ENCODE assay signal across 23 cellular contexts in genomic region chrX:69082055-69082752, GRCh38.
"Had no signal": no experiment of that assay in that cellular context is flagged by ENCODE, and none has a peak within 500 bp of the region (broad histone marks: within the 10 kb centered on the region; RNA-seq: fewer than 3 reads in every experiment).

No MANE protein-coding gene starts in this region.

- DNase-seq: activated CD4-positive, alpha-beta T cell treated with anti-CD3 and anti-CD28 coated beads, Interleukin-2, amount 10 ng/mL, durations not matched to agents 7 days and 5 days; activated CD8-positive, alpha-beta T cell treated with anti-CD3 and anti-CD28 coated beads, Interleukin-2, amount 10 ng/mL, durations not matched to agents 7 days and 5 days; activated effector memory CD4-positive, alpha-beta T cell treated with Interleukin-2 at 50 U/mL for 16 hours; activated naive CD4-positive, alpha-beta T cell treated with anti-CD3 and anti-CD28 coated beads, Interleukin-2, amount 10 ng/mL, durations not matched to agents 7 days and 5 days; activated naive CD8-positive, alpha-beta T cell treated with anti-CD3 and anti-CD28 coated beads, Interleukin-2, amount 50 U/mL, for 24 hours; activated T-cell treated with anti-CD3 and anti-CD28 coated beads, Interleukin-2, amount 50 U/mL, for 4 hours; erythroblast; gastrocnemius medialis; occipital lobe; right cardiac atrium; small intestine; stimulated activated CD4-positive, alpha-beta T cell treated with anti-CD3 and anti-CD28 coated beads, Interleukin-4, amount 100 ng/mL, for 24 hours; T-helper 1 cell; T-helper 9 cell; upper lobe of right lung had no signal

- H3K27me3 Mint-ChIP-seq: activated CD4-positive, alpha-beta T cell treated with anti-CD3 and anti-CD28 coated beads, Interleukin-2, amount 10 ng/mL, durations not matched to agents 7 days and 5 days; activated naive CD4-positive, alpha-beta T cell treated with anti-CD3 and anti-CD28 coated beads, Interleukin-2, amount 10 ng/mL, durations not matched to agents 7 days and 5 days; activated naive CD8-positive, alpha-beta T cell treated with anti-CD3 and anti-CD28 coated beads, Interleukin-2, amount 50 U/mL, for 24 hours; central memory CD8-positive, alpha-beta T cell had no signal

- H3K4me3 ChIP-seq: ascending aorta, coronary artery, gastrocnemius medialis, psoas muscle, testis, upper lobe of right lung had no signal

- H3K9me3 Mint-ChIP-seq: activated CD4-positive, alpha-beta T cell treated with anti-CD3 and anti-CD28 coated beads, Interleukin-2, amount 10 ng/mL, durations not matched to agents 7 days and 5 days; activated naive CD4-positive, alpha-beta T cell treated with anti-CD3 and anti-CD28 coated beads, Interleukin-2, amount 10 ng/mL, durations not matched to agents 7 days and 5 days; activated naive CD8-positive, alpha-beta T cell treated with anti-CD3 and anti-CD28 coated beads, Interleukin-2, amount 50 U/mL, for 24 hours; activated T-cell treated with anti-CD3 and anti-CD28 coated beads, Interleukin-2, amount 50 U/mL, for 4 hours; central memory CD8-positive, alpha-beta T cell; natural killer cell treated with Interleukin-12 subunit alpha and Interleukin-12 subunit beta and Interleukin-15 and Interleukin-18, amount 100 ng/mL, for 72 hours; stimulated activated memory B cell treated with anti-CD40 and anti-IgM and Interleukin-4, amounts not matched to agents 10 μg/mL and 1 μg/mL and 100 μg/mL, for 72 hours had no signal

- H3K4me1 ChIP-seq: ascending aorta, gastrocnemius medialis, psoas muscle, testis, upper lobe of right lung had no signal

- H3K36me3 ChIP-seq: ascending aorta, gastrocnemius medialis, upper lobe of right lung had no signal

- H3K27ac ChIP-seq: ascending aorta, coronary artery, gastrocnemius medialis, psoas muscle, testis, upper lobe of right lung had no signal

- H3K4me3 Mint-ChIP-seq: activated CD4-positive, alpha-beta T cell treated with anti-CD3 and anti-CD28 coated beads, Interleukin-2, amount 10 ng/mL, durations not matched to agents 7 days and 5 days; activated CD8-positive, alpha-beta T cell treated with anti-CD3 and anti-CD28 coated beads, Interleukin-2, amount 10 ng/mL, durations not matched to agents 7 days and 5 days; activated naive CD4-positive, alpha-beta T cell treated with anti-CD3 and anti-CD28 coated beads, Interleukin-2, amount 10 ng/mL, durations not matched to agents 7 days and 5 days; activated naive CD8-positive, alpha-beta T cell treated with anti-CD3 and anti-CD28 coated beads, Interleukin-2, amount 50 U/mL, for 24 hours; activated T-cell treated with anti-CD3 and anti-CD28 coated beads, Interleukin-2, amount 50 U/mL, for 4 hours; central memory CD8-positive, alpha-beta T cell; natural killer cell treated with Interleukin-12 subunit alpha and Interleukin-12 subunit beta and Interleukin-15 and Interleukin-18, amount 100 ng/mL, for 72 hours; stimulated activated memory B cell treated with anti-CD40 and anti-IgM and Interleukin-4, amounts not matched to agents 10 μg/mL and 1 μg/mL and 100 μg/mL, for 72 hours had no signal

- ATAC-seq: activated CD4-positive, CD25-positive, alpha-beta regulatory T cell treated with anti-CD3 and anti-CD28 coated beads, Interleukin-2, amount 50 U/mL, for 24 hours; activated CD8-positive, alpha-beta T cell treated with anti-CD3 and anti-CD28 coated beads, Interleukin-2, amount 10 ng/mL, durations not matched to agents 7 days and 5 days; activated naive CD8-positive, alpha-beta T cell treated with anti-CD3 and anti-CD28 coated beads, Interleukin-2, amount 50 U/mL, for 24 hours; activated T-cell treated with anti-CD3 and anti-CD28 coated beads, Interleukin-2, amount 50 U/mL, for 4 hours; gastrocnemius medialis; psoas muscle; stimulated activated memory B cell treated with anti-CD40 and anti-IgM and Interleukin-4, amounts not matched to agents 10 μg/mL and 1 μg/mL and 100 μg/mL, for 72 hours; upper lobe of right lung had no signal

- H3K9me3 ChIP-seq: ascending aorta, gastrocnemius medialis, psoas muscle, testis, upper lobe of right lung had no signal

- H3K27ac Mint-ChIP-seq: activated CD4-positive, alpha-beta T cell treated with anti-CD3 and anti-CD28 coated beads, Interleukin-2, amount 10 ng/mL, durations not matched to agents 7 days and 5 days; activated CD8-positive, alpha-beta T cell treated with anti-CD3 and anti-CD28 coated beads, Interleukin-2, amount 10 ng/mL, durations not matched to agents 7 days and 5 days; activated naive CD4-positive, alpha-beta T cell treated with anti-CD3 and anti-CD28 coated beads, Interleukin-2, amount 10 ng/mL, durations not matched to agents 7 days and 5 days; activated naive CD8-positive, alpha-beta T cell treated with anti-CD3 and anti-CD28 coated beads, Interleukin-2, amount 50 U/mL, for 24 hours; natural killer cell treated with Interleukin-12 subunit alpha and Interleukin-12 subunit beta and Interleukin-15 and Interleukin-18, amount 100 ng/mL, for 72 hours; stimulated activated memory B cell treated with anti-CD40 and anti-IgM and Interleukin-4, amounts not matched to agents 10 μg/mL and 1 μg/mL and 100 μg/mL, for 72 hours had no signal

- H3K36me3 Mint-ChIP-seq: activated naive CD4-positive, alpha-beta T cell treated with anti-CD3 and anti-CD28 coated beads, Interleukin-2, amount 10 ng/mL, durations not matched to agents 7 days and 5 days; natural killer cell treated with Interleukin-12 subunit alpha and Interleukin-12 subunit beta and Interleukin-15 and Interleukin-18, amount 100 ng/mL, for 72 hours; stimulated activated memory B cell treated with anti-CD40 and anti-IgM and Interleukin-4, amounts not matched to agents 10 μg/mL and 1 μg/mL and 100 μg/mL, for 72 hours had no signal

- H3K4me1 Mint-ChIP-seq: activated CD4-positive, alpha-beta T cell treated with anti-CD3 and anti-CD28 coated beads, Interleukin-2, amount 10 ng/mL, durations not matched to agents 7 days and 5 days; activated naive CD4-positive, alpha-beta T cell treated with anti-CD3 and anti-CD28 coated beads, Interleukin-2, amount 10 ng/mL, durations not matched to agents 7 days and 5 days; activated naive CD8-positive, alpha-beta T cell treated with anti-CD3 and anti-CD28 coated beads, Interleukin-2, amount 50 U/mL, for 24 hours; central memory CD8-positive, alpha-beta T cell; stimulated activated memory B cell treated with anti-CD40 and anti-IgM and Interleukin-4, amounts not matched to agents 10 μg/mL and 1 μg/mL and 100 μg/mL, for 72 hours had no signal

- H3K27me3 ChIP-seq: gastrocnemius medialis, testis, upper lobe of right lung had no signal
